Comparison of ENCODE assay signal across 1 cellular context in the genomic region with DNA sequence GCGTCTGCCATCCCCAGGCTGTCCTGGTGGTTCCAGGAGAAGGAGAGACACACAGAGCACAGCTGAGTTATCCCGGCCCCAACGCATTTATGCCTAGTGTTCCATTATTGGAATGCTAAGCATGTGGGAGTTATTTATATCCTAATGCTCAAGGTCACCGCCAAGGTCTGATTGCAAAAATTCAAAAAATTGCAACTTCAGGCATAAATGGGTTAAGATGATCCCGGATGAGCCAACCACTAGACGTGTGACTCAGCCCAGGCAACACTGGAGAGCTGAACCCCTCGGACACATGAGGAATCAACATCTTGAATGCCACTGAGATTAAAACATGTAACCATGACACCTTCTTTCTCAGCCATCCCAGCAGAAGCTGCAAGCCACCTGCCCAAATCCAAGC.
TF ChIP-seq lines count a peak whose summit lies in the region.

No MANE protein-coding gene starts in this region.

TF ChIP-seq in IMR-90, 13 proteins besides CTCF, POLR2A, EP300 and RAD21 (continued from another document):
- TF ChIP-seq MXI1 (IDR thresholded peaks at IDR 0.05; ENCODE audit: borderline replicate concordance, low read depth, low read length) (no peak), SMC3 (IDR thresholded peaks at IDR 0.05; ENCODE audit: low read depth, low read length) (no peak), USF2 (IDR thresholded peaks at IDR 0.05; ENCODE audit: low read depth, low read length) (no peak)
